12 cellular contexts compared by ENCODE assay signal in genomic region chr2:27261926-27262298, GRCh38. TPM values are rescaled to one million over a fixed set of nuclear protein-coding genes. Genes with fewer than 3 reads are reported as not detected.
DNase-seq lines count a peak whose midpoint lies in the region; ATAC-seq, FAIRE-seq and TF ChIP-seq lines count a peak whose summit lies in the region.
"Had no signal": no experiment of that assay in that cellular context is flagged by ENCODE, and none has a peak within 500 bp of the region (broad histone marks: within the 10 kb centered on the region; RNA-seq: fewer than 3 reads in every experiment).

No MANE protein-coding gene starts in this region.

- TF ChIP-seq RAD21 in HepG2 (CRISPR knock-in tag; IDR thresholded peaks at IDR 0.05) = no peak

- no peaks in the 10 kb centered on the region for H4K20me1 ChIP-seq in HepG2 (ENCODE audit: insufficient read depth, low read length)
- H4K20me1 ChIP-seq in astrocyte (ENCODE audit: insufficient read depth, low read length) = peaks cover 14% of the 10 kb centered on the region

- no TSS peak for BruUV-seq in HepG2 (replicated peaks; lab: Mats Ljungman, UMichigan)

- TF ChIP-seq EP300 in HepG2 (IDR thresholded peaks at IDR 0.05; ENCODE audit: low read depth in 2 of 2, low read length in 2 of 2) (no peak), HepG2 (CRISPR knock-in tag; IDR thresholded peaks at IDR 0.05; ENCODE audit: borderline replicate concordance) (no peak)

- H3K4me3 ChIP-seq in HepG2 (replicated peaks in 1 of 3; ENCODE audit: insufficient read depth in 1 of 3, low read depth in 2 of 3, low read length in 3 of 3) (peak overlapping the region in 2 of 3 experiments; percentile 65 to 77; a peak in 4 of 6 replicates), right lobe of liver (no peak overlapping the region), astrocyte (ENCODE audit: insufficient read depth, low read depth, low read length) (no peak overlapping the region)

- FAIRE-seq in HepG2 (lab: Jason Lieb, UNC) (no peak), astrocyte (lab: Jason Lieb, UNC) (no peak)

- H3K9me3 ChIP-seq in HepG2 (ENCODE audit: low read length) (no peaks in the 10 kb centered on the region), right lobe of liver (no peaks in the 10 kb centered on the region), astrocyte (ENCODE audit: insufficient read depth, low read depth, low read length) (peaks cover 2% of the 10 kb centered on the region)
- H3K9me3 ChIP-seq: adrenal gland had no signal

- POLR2A ChIA-PET in HepG2 (lab: Yijun Ruan, JAX) = interaction anchor here (1.2 to 1.9 kb wide), 2 partner anchors 11 to 31 kb away, joined by 5 read pairs; no protein-coding TSS in a partner anchor

- H3K9me3 Mint-ChIP-seq in astrocyte (ENCODE audit: unreplicated experiment) = peaks cover 3% of the 10 kb centered on the region
- no peaks in the 10 kb centered on the region for H3K9me3 Mint-ChIP-seq in naive B cell

- H3K79me2 ChIP-seq in HepG2 (ENCODE audit: insufficient read depth, low read length) (no peaks in the 10 kb centered on the region), astrocyte (ENCODE audit: insufficient read depth, low read length) (no peaks in the 10 kb centered on the region)

- H3K4me2 ChIP-seq in HepG2 (ENCODE audit: low read depth, low read length) (peak overlapping the region; percentile 92), astrocyte (ENCODE audit: low read length) (peak overlapping the region; percentile 79)

- H3K36me3 Mint-ChIP-seq in astrocyte (ENCODE audit: low read depth, unreplicated experiment) (no peaks in the 10 kb centered on the region), naive B cell (peaks cover 0 to 15% of the 10 kb centered on the region in 2 donors)

- H3K4me1 Mint-ChIP-seq in astrocyte (ENCODE audit: low read depth, unreplicated experiment) = peaks cover 3% of the 10 kb centered on the region
- H3K4me1 Mint-ChIP-seq in naive B cell = peaks cover 26 to 32% (median 27%) of the 10 kb centered on the region in 3 donors

- H3K27ac Mint-ChIP-seq in astrocyte (ENCODE audit: unreplicated experiment) = no peak overlapping the region
- H3K27ac Mint-ChIP-seq in naive B cell = no peak overlapping the region

- no peak for TF ChIP-seq POLR2A in HepG2 (IDR thresholded peaks at IDR 0.05; ENCODE audit: insufficient read depth in 1 of 2, low read depth in 2 of 2, low read length in 2 of 2)
- TF ChIP-seq POLR2A in right lobe of liver (IDR thresholded peaks at IDR 0.05) = no peak

- CTCF ChIA-PET in HepG2 (lab: Yijun Ruan, JAX; ENCODE audit: low intra/inter-chr PET ratio, low total read pairs) = interaction anchor here (1.0 kb wide), 1 partner anchor 41 kb away, joined by 5 read pairs; no protein-coding TSS in a partner anchor

- ATAC-seq in HepG2 (no peak), right lobe of liver (no peak), naive B cell (ENCODE audit: low read depth in 2 of 2) (no peak), HG03039 (IDR thresholded peaks at IDR 0.05; ENCODE audit: unreplicated experiment) (no peak), GM21717 (IDR thresholded peaks at IDR 0.05; ENCODE audit: unreplicated experiment) (no peak)

- H3K36me3 ChIP-seq in HepG2 (replicated peaks in 1 of 2; ENCODE audit: control insufficient read depth in 1 of 2, insufficient read depth in 2 of 2, low read length in 2 of 2) (no peaks in the 10 kb centered on the region), right lobe of liver (no peaks in the 10 kb centered on the region), astrocyte (ENCODE audit: insufficient read depth, low read length) (no peaks in the 10 kb centered on the region)
- H3K36me3 ChIP-seq: adrenal gland had no signal

- 26% methylated on average over 17 of the region's 40 CpGs for WGBS in HepG2 (ENCODE audit: low lambda C conversion rate)
- 14% methylated on average over 11 of the region's 40 CpGs for WGBS in right lobe of liver (ENCODE audit: insufficient coverage, low coverage, low lambda C conversion rate, missing lambda C conversion rate)

- no peak overlapping the region for H2AFZ ChIP-seq in HepG2 (ENCODE audit: low read length)
- no peak overlapping the region for H2AFZ ChIP-seq in astrocyte (ENCODE audit: low read depth, low read length)

- H3K4me3 Mint-ChIP-seq in astrocyte (ENCODE audit: unreplicated experiment) (peak overlapping the region; percentile 72), naive B cell (peak overlapping the region; percentile 43 to 93 (median 80))

- no peak for DNase-seq in HepG2 (ENCODE audit: low spot score)
- no peak for DNase-seq in right lobe of liver
- DNase-seq in astrocyte (ENCODE audit: low read depth) = no peak
- peak; percentile 11 for DNase-seq in naive B cell
- no peak for DNase-seq in NCI-H128 (lab: John Stamatoyannopoulos, UW; ENCODE audit: unreplicated experiment)
- no peak for DNase-seq in foreskin melanocyte
- DNase-seq: adrenal gland, NCI-H446 treated with DMSO at 0.1 percent for 48 hours, T-helper 9 cell had no signal

- H3K27me3 ChIP-seq in HepG2 (ENCODE audit: control insufficient read depth in 1 of 2, insufficient read depth in 2 of 2, low read length in 2 of 2) (peaks cover 19 to 67% of the 10 kb centered on the region in 2 experiments), right lobe of liver (peaks cover 0 to 27% of the 10 kb centered on the region in 2 donors), astrocyte (ENCODE audit: insufficient read depth, low read length) (peaks cover 62% of the 10 kb centered on the region)

- in situ Hi-C loops in HepG2 (cut with HindIII; ENCODE audit: extremely low pct_ligation_motif_present, low pct_unique_long_range_greater_than_20kb) = no loop called here

- H3K27ac ChIP-seq in HepG2 (ENCODE audit: extremely low read length, insufficient read depth, low read length) (no peak overlapping the region), right lobe of liver (no peak overlapping the region), astrocyte (ENCODE audit: low read depth, low read length) (no peak overlapping the region)
- H3K27ac ChIP-seq: adrenal gland had no signal

- H3K4me1 ChIP-seq in HepG2 (ENCODE audit: insufficient read depth, low read length) (peaks cover 26% of the 10 kb centered on the region), right lobe of liver (peaks cover 0 to 31% (median 2%) of the 10 kb centered on the region in 4 donors), astrocyte (ENCODE audit: insufficient read depth, low read length) (peaks cover 6% of the 10 kb centered on the region)

- TF ChIP-seq CTCF in HepG2 (CRISPR knock-in tag; IDR thresholded peaks at IDR 0.05) = no peak
- no peak for TF ChIP-seq CTCF in right lobe of liver (IDR thresholded peaks at IDR 0.05)
- TF ChIP-seq CTCF in astrocyte (IDR thresholded peaks at IDR 0.05; ENCODE audit: insufficient read depth, low read depth, low read length) = no peak

- intact Hi-C loops in HepG2 (cut with micrococcal nuclease; ENCODE audit: unreplicated experiment) (no loop called here), right lobe of liver (cut with DNase I) (no loop called here)

- H3K9ac ChIP-seq in HepG2 (ENCODE audit: insufficient read depth, low read depth, low read length) (no peak overlapping the region), astrocyte (ENCODE audit: low read length) (no peak overlapping the region)

- H3K27me3 Mint-ChIP-seq in astrocyte (ENCODE audit: low read depth, unreplicated experiment) (peaks cover 51% of the 10 kb centered on the region), naive B cell (peaks cover 56 to 65% (median 62%) of the 10 kb centered on the region in 3 donors)

RNA-seq across cellular contexts. Expression of gene SLC30A3, which starts 0.9 kb away (rescaled TPM):
- 0.38 TPM in 1 of 2 replicates, not detected in the other for total RNA-seq in HepG2 (2016; rRNA removed; fragmentation: Illumina TruSeq; extraction: Trizol)
- total RNA-seq in HepG2 (2016; cell fraction: cytosol; rRNA removed; fragmentation: Illumina TruSeq; extraction: Trizol; ENCODE audit: low read depth) = 0.20 and 0.26 TPM in 2 replicates
- total RNA-seq in HepG2 (2016; cell fraction: insoluble cytoplasmic fraction; rRNA removed; fragmentation: Illumina TruSeq; extraction: Trizol) = 0.15 TPM in 1 of 2 replicates, not detected in the other
- 0.07 and 0.43 TPM in 2 replicates for total RNA-seq in HepG2 (2016; cell fraction: membrane; rRNA removed; fragmentation: Illumina TruSeq; extraction: Trizol)
- 0.25 and 0.37 TPM in 2 replicates for total RNA-seq in HepG2 (2016; cell fraction: nucleus; rRNA removed; fragmentation: Illumina TruSeq; extraction: Trizol)
- polyA plus RNA-seq in HepG2 (2011; rRNA removed) = 0.79 and 1.0 TPM in 2 replicates
- 0.54 and 0.83 TPM in 2 replicates for polyA plus RNA-seq in HepG2 (2011; cell fraction: cytosol; rRNA removed)
- 5.5 and 6.9 TPM in 2 replicates for polyA plus RNA-seq in HepG2 (2011; cell fraction: nucleus; rRNA removed)
- 1.1 and 1.2 TPM in 2 replicates for polyA plus RNA-seq in HepG2 (2012)
- polyA plus RNA-seq in HepG2 (2016; cell fraction: cytosol; fragmentation: Illumina TruSeq; extraction: Trizol; ENCODE audit: low read depth) = 0.17 and 0.28 TPM in 2 replicates
- 0.23 TPM in 1 of 2 replicates, not detected in the other for polyA plus RNA-seq in HepG2 (2016; cell fraction: insoluble cytoplasmic fraction; fragmentation: Illumina TruSeq; extraction: Trizol; ENCODE audit: low read depth)
- polyA plus RNA-seq in HepG2 (2016; cell fraction: membrane; fragmentation: Illumina TruSeq; extraction: Trizol; ENCODE audit: low read depth) = 0.19 and 0.29 TPM in 2 replicates
- 0.96 and 1.8 TPM in 2 replicates for polyA plus RNA-seq in HepG2 (2016; cell fraction: nucleus; fragmentation: Illumina TruSeq; extraction: Trizol; ENCODE audit: insufficient read depth, low read depth)
- 1.8 and 2.7 TPM in 2 replicates for polyA minus RNA-seq in HepG2 (2011; rRNA and poly(A)+ RNA removed; ENCODE audit: low replicate concordance)
- polyA minus RNA-seq in HepG2 (2011; cell fraction: cytosol; rRNA and poly(A)+ RNA removed) = 0.59 and 0.79 TPM in 2 replicates
- 0.50 and 1.3 TPM in 2 replicates for polyA minus RNA-seq in HepG2 (2011; cell fraction: nucleus; rRNA and poly(A)+ RNA removed)
- total RNA-seq in right lobe of liver = not detected
- total RNA-seq in astrocyte = 0.16 and 0.34 TPM in 2 replicates
- polyA plus RNA-seq in naive B cell (ENCODE audit: low read depth in 6 of 6) = under 1 TPM in 2 of 6 donors, not detected in 4; 0.06 to 0.16 TPM

RNA-seq across cellular contexts. Expression of gene DNAJC5G, which starts 13.3 kb away (rescaled TPM):
- total RNA-seq in HepG2 (2016; rRNA removed; fragmentation: Illumina TruSeq; extraction: Trizol) = not detected in 2 replicates
- total RNA-seq in HepG2 (2016; cell fraction: cytosol; rRNA removed; fragmentation: Illumina TruSeq; extraction: Trizol; ENCODE audit: low read depth) = not detected in 2 replicates
- not detected in 2 replicates for total RNA-seq in HepG2 (2016; cell fraction: insoluble cytoplasmic fraction; rRNA removed; fragmentation: Illumina TruSeq; extraction: Trizol)
- not detected in 2 replicates for total RNA-seq in HepG2 (2016; cell fraction: membrane; rRNA removed; fragmentation: Illumina TruSeq; extraction: Trizol)
- not detected in 2 replicates for total RNA-seq in HepG2 (2016; cell fraction: nucleus; rRNA removed; fragmentation: Illumina TruSeq; extraction: Trizol)
- polyA plus RNA-seq in HepG2 (2011; rRNA removed) = 0.05 and 0.07 TPM in 2 replicates
- not detected in 2 replicates for polyA plus RNA-seq in HepG2 (2011; cell fraction: cytosol; rRNA removed)
- 0.24 and 0.43 TPM in 2 replicates for polyA plus RNA-seq in HepG2 (2011; cell fraction: nucleus; rRNA removed)
- polyA plus RNA-seq in HepG2 (2012) = 0.17 TPM in 1 of 2 replicates, not detected in the other
- not detected in 2 replicates for polyA plus RNA-seq in HepG2 (2016; cell fraction: cytosol; fragmentation: Illumina TruSeq; extraction: Trizol; ENCODE audit: low read depth)
- not detected in 2 replicates for polyA plus RNA-seq in HepG2 (2016; cell fraction: insoluble cytoplasmic fraction; fragmentation: Illumina TruSeq; extraction: Trizol; ENCODE audit: low read depth)
- not detected in 2 replicates for polyA plus RNA-seq in HepG2 (2016; cell fraction: membrane; fragmentation: Illumina TruSeq; extraction: Trizol; ENCODE audit: low read depth)
- not detected in 2 replicates for polyA plus RNA-seq in HepG2 (2016; cell fraction: nucleus; fragmentation: Illumina TruSeq; extraction: Trizol; ENCODE audit: insufficient read depth, low read depth)
- polyA minus RNA-seq in HepG2 (2011; rRNA and poly(A)+ RNA removed; ENCODE audit: low replicate concordance) = not detected in 2 replicates
- not detected in 2 replicates for polyA minus RNA-seq in HepG2 (2011; cell fraction: cytosol; rRNA and poly(A)+ RNA removed)
- not detected in 2 replicates for polyA minus RNA-seq in HepG2 (2011; cell fraction: nucleus; rRNA and poly(A)+ RNA removed)
- not detected for total RNA-seq in right lobe of liver
- not detected in 2 replicates for total RNA-seq in astrocyte
- not detected for polyA plus RNA-seq in naive B cell (ENCODE audit: low read depth in 6 of 6)
- total RNA-seq: HT1080 had no signal

RNA-seq across cellular contexts. Expression of gene TRIM54, which starts 20.3 kb away (rescaled TPM):
- total RNA-seq in HepG2 (2016; rRNA removed; fragmentation: Illumina TruSeq; extraction: Trizol) (0.07 TPM in 1 of 2 replicates, not detected in the other), right lobe of liver (under 1 TPM in 2 of 6 experiments, not detected in 4; 0.14 to 0.25 TPM), astrocyte (not detected in 2 replicates)
- not detected in 2 replicates for total RNA-seq in HepG2 (2016; cell fraction: cytosol; rRNA removed; fragmentation: Illumina TruSeq; extraction: Trizol; ENCODE audit: low read depth)
- total RNA-seq in HepG2 (2016; cell fraction: insoluble cytoplasmic fraction; rRNA removed; fragmentation: Illumina TruSeq; extraction: Trizol) = 0.12 and 0.19 TPM in 2 replicates
- 0.07 TPM in 1 of 2 replicates, not detected in the other for total RNA-seq in HepG2 (2016; cell fraction: membrane; rRNA removed; fragmentation: Illumina TruSeq; extraction: Trizol)
- total RNA-seq in HepG2 (2016; cell fraction: nucleus; rRNA removed; fragmentation: Illumina TruSeq; extraction: Trizol) = 0.65 TPM in 1 of 2 replicates, not detected in the other
- polyA plus RNA-seq in HepG2 (2011; rRNA removed) (0.13 and 0.14 TPM in 2 replicates), naive B cell (ENCODE audit: low read depth in 6 of 6) (not detected)
- 0.12 and 0.23 TPM in 2 replicates for polyA plus RNA-seq in HepG2 (2011; cell fraction: cytosol; rRNA removed)
- polyA plus RNA-seq in HepG2 (2011; cell fraction: nucleus; rRNA removed) = 0.37 and 0.42 TPM in 2 replicates
- 0.09 and 0.24 TPM in 2 replicates for polyA plus RNA-seq in HepG2 (2012)
- not detected in 2 replicates for polyA plus RNA-seq in HepG2 (2016; cell fraction: cytosol; fragmentation: Illumina TruSeq; extraction: Trizol; ENCODE audit: low read depth)
- 0.20 TPM in 1 of 2 replicates, not detected in the other for polyA plus RNA-seq in HepG2 (2016; cell fraction: insoluble cytoplasmic fraction; fragmentation: Illumina TruSeq; extraction: Trizol; ENCODE audit: low read depth)
- not detected in 2 replicates for polyA plus RNA-seq in HepG2 (2016; cell fraction: membrane; fragmentation: Illumina TruSeq; extraction: Trizol; ENCODE audit: low read depth)
- 0.52 TPM in 1 of 2 replicates, not detected in the other for polyA plus RNA-seq in HepG2 (2016; cell fraction: nucleus; fragmentation: Illumina TruSeq; extraction: Trizol; ENCODE audit: insufficient read depth, low read depth)
- 1.4 TPM in 1 of 2 replicates, not detected in the other for polyA minus RNA-seq in HepG2 (2011; rRNA and poly(A)+ RNA removed; ENCODE audit: low replicate concordance)
- polyA minus RNA-seq in HepG2 (2011; cell fraction: cytosol; rRNA and poly(A)+ RNA removed) = not detected in 2 replicates
- polyA minus RNA-seq in HepG2 (2011; cell fraction: nucleus; rRNA and poly(A)+ RNA removed) = not detected in 2 replicates

RNA-seq across cellular contexts. Expression of gene CAD, which starts 44.7 kb away (rescaled TPM):
- total RNA-seq in HepG2 (2016; rRNA removed; fragmentation: Illumina TruSeq; extraction: Trizol) (21.5 and 21.7 TPM in 2 replicates), right lobe of liver (10 to 100 TPM; 12.3 to 24.0 (median 16.3) TPM), astrocyte (50.7 and 51.2 TPM in 2 replicates)
- 10.8 and 11.1 TPM in 2 replicates for total RNA-seq in HepG2 (2016; cell fraction: cytosol; rRNA removed; fragmentation: Illumina TruSeq; extraction: Trizol; ENCODE audit: low read depth)
- 16.3 and 22.5 TPM in 2 replicates for total RNA-seq in HepG2 (2016; cell fraction: insoluble cytoplasmic fraction; rRNA removed; fragmentation: Illumina TruSeq; extraction: Trizol)
- 11.0 and 11.4 TPM in 2 replicates for total RNA-seq in HepG2 (2016; cell fraction: membrane; rRNA removed; fragmentation: Illumina TruSeq; extraction: Trizol)
- 33.1 and 40.6 TPM in 2 replicates for total RNA-seq in HepG2 (2016; cell fraction: nucleus; rRNA removed; fragmentation: Illumina TruSeq; extraction: Trizol)
- polyA plus RNA-seq in HepG2 (2011; rRNA removed) (37.0 and 43.1 TPM in 2 replicates), naive B cell (ENCODE audit: low read depth in 6 of 6) (10 to 100 TPM in 5 of 6 donors, 1 to 10 TPM in 1; 5.4 to 20.7 (median 14.0) TPM)
- polyA plus RNA-seq in HepG2 (2011; cell fraction: cytosol; rRNA removed) = 15.7 and 25.3 TPM in 2 replicates
- 233 and 267 TPM in 2 replicates for polyA plus RNA-seq in HepG2 (2011; cell fraction: nucleus; rRNA removed)
- 31.5 and 37.5 TPM in 2 replicates for polyA plus RNA-seq in HepG2 (2012)
- polyA plus RNA-seq in HepG2 (2016; cell fraction: cytosol; fragmentation: Illumina TruSeq; extraction: Trizol; ENCODE audit: low read depth) = 5.5 and 5.9 TPM in 2 replicates
- 19.5 and 31.5 TPM in 2 replicates for polyA plus RNA-seq in HepG2 (2016; cell fraction: insoluble cytoplasmic fraction; fragmentation: Illumina TruSeq; extraction: Trizol; ENCODE audit: low read depth)
- polyA plus RNA-seq in HepG2 (2016; cell fraction: membrane; fragmentation: Illumina TruSeq; extraction: Trizol; ENCODE audit: low read depth) = 11.5 and 14.8 TPM in 2 replicates
- 63.8 and 69.6 TPM in 2 replicates for polyA plus RNA-seq in HepG2 (2016; cell fraction: nucleus; fragmentation: Illumina TruSeq; extraction: Trizol; ENCODE audit: insufficient read depth, low read depth)
- polyA minus RNA-seq in HepG2 (2011; rRNA and poly(A)+ RNA removed; ENCODE audit: low replicate concordance) = 159 and 251 TPM in 2 replicates
- 44.5 and 51.3 TPM in 2 replicates for polyA minus RNA-seq in HepG2 (2011; cell fraction: cytosol; rRNA and poly(A)+ RNA removed)
- 140 and 150 TPM in 2 replicates for polyA minus RNA-seq in HepG2 (2011; cell fraction: nucleus; rRNA and poly(A)+ RNA removed)

RNA-seq across cellular contexts. Expression of gene UCN, which starts 46.3 kb away (rescaled TPM):
- total RNA-seq in HepG2 (2016; rRNA removed; fragmentation: Illumina TruSeq; extraction: Trizol) (0.36 and 1.2 TPM in 2 replicates), right lobe of liver (1 to 10 TPM in 5 of 6 experiments, under 1 TPM in 1; 0.88 to 4.3 (median 1.6) TPM), astrocyte (1.1 and 1.5 TPM in 2 replicates)
- not detected in 2 replicates for total RNA-seq in HepG2 (2016; cell fraction: cytosol; rRNA removed; fragmentation: Illumina TruSeq; extraction: Trizol; ENCODE audit: low read depth)
- 0.25 and 0.54 TPM in 2 replicates for total RNA-seq in HepG2 (2016; cell fraction: insoluble cytoplasmic fraction; rRNA removed; fragmentation: Illumina TruSeq; extraction: Trizol)
- 0.24 and 0.25 TPM in 2 replicates for total RNA-seq in HepG2 (2016; cell fraction: membrane; rRNA removed; fragmentation: Illumina TruSeq; extraction: Trizol)
- 0.53 and 1.4 TPM in 2 replicates for total RNA-seq in HepG2 (2016; cell fraction: nucleus; rRNA removed; fragmentation: Illumina TruSeq; extraction: Trizol)
- polyA plus RNA-seq in HepG2 (2011; rRNA removed) (2.3 and 2.6 TPM in 2 replicates), naive B cell (ENCODE audit: low read depth in 6 of 6) (1 to 10 TPM in 1 of 6 donors, under 1 TPM in 3, not detected in 2; 0.55 to 1.4 (median 0.91) TPM)
- polyA plus RNA-seq in HepG2 (2011; cell fraction: cytosol; rRNA removed) = 1.3 and 2.9 TPM in 2 replicates
- 22.6 and 33.5 TPM in 2 replicates for polyA plus RNA-seq in HepG2 (2011; cell fraction: nucleus; rRNA removed)
- 1.8 TPM in 2 replicates for polyA plus RNA-seq in HepG2 (2012)
- 0.14 TPM in 1 of 2 replicates, not detected in the other for polyA plus RNA-seq in HepG2 (2016; cell fraction: cytosol; fragmentation: Illumina TruSeq; extraction: Trizol; ENCODE audit: low read depth)
- polyA plus RNA-seq in HepG2 (2016; cell fraction: insoluble cytoplasmic fraction; fragmentation: Illumina TruSeq; extraction: Trizol; ENCODE audit: low read depth) = 0.46 TPM in 1 of 2 replicates, not detected in the other
- 0.25 TPM in 1 of 2 replicates, not detected in the other for polyA plus RNA-seq in HepG2 (2016; cell fraction: membrane; fragmentation: Illumina TruSeq; extraction: Trizol; ENCODE audit: low read depth)
- polyA plus RNA-seq in HepG2 (2016; cell fraction: nucleus; fragmentation: Illumina TruSeq; extraction: Trizol; ENCODE audit: insufficient read depth, low read depth) = 2.6 and 2.7 TPM in 2 replicates
- polyA minus RNA-seq in HepG2 (2011; rRNA and poly(A)+ RNA removed; ENCODE audit: low replicate concordance) = 0.54 and 2.7 TPM in 2 replicates
- not detected in 2 replicates for polyA minus RNA-seq in HepG2 (2011; cell fraction: cytosol; rRNA and poly(A)+ RNA removed)
- 1.7 and 2.1 TPM in 2 replicates for polyA minus RNA-seq in HepG2 (2011; cell fraction: nucleus; rRNA and poly(A)+ RNA removed)

Comparison
In these comparisons a context has a peak if more than half of its experiments do, and no peak if none do; other contexts are left out.
1. H3K4me3 ChIP-seq: peak in HepG2 (2 of 3); none in right lobe of liver (0 of 3) and astrocyte (single experiment).